Comparison of ENCODE assay signal across 12 cellular contexts in genomic region chr16:3113765-3114479, GRCh38. TPM values are rescaled to one million over a fixed set of nuclear protein-coding genes. Genes with fewer than 3 reads are reported as not detected.
DNase-seq lines count a peak whose midpoint lies in the region; ATAC-seq, FAIRE-seq and TF ChIP-seq lines count a peak whose summit lies in the region.
"Had no signal": no experiment of that assay in that cellular context is flagged by ENCODE, and none has a peak within 500 bp of the region (broad histone marks: within the 10 kb centered on the region; RNA-seq: fewer than 3 reads in every experiment).

No MANE protein-coding gene starts in this region.

- H3K36me3 ChIP-seq in tibial nerve = peaks cover 0 to 49% (median 0%) of the 10 kb centered on the region in 3 donors

- no peaks in the 10 kb centered on the region for H3K9me3 ChIP-seq in tibial nerve

- no peak for ATAC-seq in naive thymus-derived CD8-positive, alpha-beta T cell
- ATAC-seq in GM18873 (IDR thresholded peaks at IDR 0.05; ENCODE audit: low FRiP score, unreplicated experiment) = no peak

- peak; percentile 55 for DNase-seq in LHCN-M2 (ENCODE audit: low read depth)
- DNase-seq in kidney tubule cell (ENCODE audit: low spot score) = peak; percentile 85
- DNase-seq in tibial nerve (ENCODE audit: low spot score in 2 of 2) = no peak
- no peak for DNase-seq in naive thymus-derived CD8-positive, alpha-beta T cell
- no peak for DNase-seq in HTR-8/SVneo (ENCODE audit: insufficient read length, low spot score)
- DNase-seq: activated B cell treated with CpG ODN at 0.5 μM for 24 hours, NCI-H1417 had no signal

- 70 to 73% methylated on average over 17 of the region's 17 CpGs for WGBS in tibial nerve, 2 donors

- H3K4me3 Mint-ChIP-seq in brain = peak overlapping the region; percentile 87 to 98 (median 91)
- no peak overlapping the region for H3K4me3 Mint-ChIP-seq in naive thymus-derived CD8-positive, alpha-beta T cell
- H3K4me3 Mint-ChIP-seq: activated B cell treated with CpG ODN at 0.5 μM for 24 hours had no signal

- peaks cover 39% of the 10 kb centered on the region for H3K4me1 Mint-ChIP-seq in brain
- H3K4me1 Mint-ChIP-seq in naive thymus-derived CD8-positive, alpha-beta T cell = peaks cover 0 to 2% (median 0%) of the 10 kb centered on the region in 4 donors
- H3K4me1 Mint-ChIP-seq: activated B cell treated with CpG ODN at 0.5 μM for 24 hours had no signal

- H3K27me3 ChIP-seq in tibial nerve = no peaks in the 10 kb centered on the region

- no peak for TF ChIP-seq CTCF in brain (conservative IDR thresholded peaks at IDR 0.05)
- TF ChIP-seq CTCF in tibial nerve (IDR thresholded peaks at IDR 0.05) = no peak

- TF ChIP-seq EP300 in tibial nerve (IDR thresholded peaks at IDR 0.05) = no peak

- no peaks in the 10 kb centered on the region for H3K9me3 Mint-ChIP-seq in brain
- H3K9me3 Mint-ChIP-seq in naive thymus-derived CD8-positive, alpha-beta T cell = no peaks in the 10 kb centered on the region
- H3K9me3 Mint-ChIP-seq: activated B cell treated with CpG ODN at 0.5 μM for 24 hours had no signal

- peak overlapping the region; percentile 78 to 99 (median 93) for H3K27ac Mint-ChIP-seq in brain
- H3K27ac Mint-ChIP-seq in naive thymus-derived CD8-positive, alpha-beta T cell = peak overlapping the region in 1 of 10 donors; percentile 59
- H3K27ac Mint-ChIP-seq: activated B cell treated with CpG ODN at 0.5 μM for 24 hours had no signal

- peaks cover 8% of the 10 kb centered on the region for H3K27me3 Mint-ChIP-seq in brain
- no peaks in the 10 kb centered on the region for H3K27me3 Mint-ChIP-seq in naive thymus-derived CD8-positive, alpha-beta T cell

- peaks cover 24% of the 10 kb centered on the region for H3K36me3 Mint-ChIP-seq in brain
- H3K36me3 Mint-ChIP-seq in naive thymus-derived CD8-positive, alpha-beta T cell = peaks cover 0 to 7% (median 3%) of the 10 kb centered on the region in 3 donors

- peak overlapping the region in 3 of 4 donors; percentile 67 to 86 (median 73) for H3K4me3 ChIP-seq in tibial nerve

- peaks cover 0 to 34% (median 11%) of the 10 kb centered on the region in 4 donors for H3K4me1 ChIP-seq in tibial nerve

- no peak for TF ChIP-seq POLR2A in tibial nerve (IDR thresholded peaks at IDR 0.05)

- FAIRE-seq in HTR-8/SVneo (lab: Jason Lieb, UNC) = no peak
- FAIRE-seq: GM12891 had no signal

- no peak overlapping the region for H3K27ac ChIP-seq in tibial nerve

- POLR2A ChIA-PET in naive thymus-derived CD8-positive, alpha-beta T cell (lab: Charles Lee) = no interaction called here

RNA-seq across cellular contexts. Expression of gene ZNF205, which starts 1.5 kb away (rescaled TPM):
- total RNA-seq in LHCN-M2 (2014; rRNA removed) = 17.0 and 19.2 TPM in 2 replicates
- polyA plus RNA-seq in LHCN-M2 (2012) = 7.7 TPM
- polyA plus RNA-seq in brain (ENCODE audit: insufficient read depth, low read depth, low replicate concordance) = 25.2 TPM
- 10 to 100 TPM; 19.4 to 29.2 (median 21.5) TPM for total RNA-seq in tibial nerve
- total RNA-seq in naive thymus-derived CD8-positive, alpha-beta T cell = not detected
- polyA plus RNA-seq in naive thymus-derived CD8-positive, alpha-beta T cell = not detected
- total RNA-seq: activated B cell treated with CpG ODN at 0.5 μM for 24 hours had no signal

RNA-seq across cellular contexts. Expression of gene ZSCAN10, which starts 14.8 kb away (rescaled TPM):
- not detected in 2 replicates for total RNA-seq in LHCN-M2 (2014; rRNA removed)
- not detected for polyA plus RNA-seq in LHCN-M2 (2012)
- not detected for polyA plus RNA-seq in brain (ENCODE audit: insufficient read depth, low read depth, low replicate concordance)
- total RNA-seq in tibial nerve = not detected
- total RNA-seq in naive thymus-derived CD8-positive, alpha-beta T cell = under 1 TPM in 1 of 2 experiments, not detected in 1; 0.26 TPM
- polyA plus RNA-seq in naive thymus-derived CD8-positive, alpha-beta T cell = not detected
- total RNA-seq: activated B cell treated with CpG ODN at 0.5 μM for 24 hours, posterior vena cava, subcutaneous adipose tissue had no signal

RNA-seq across cellular contexts. Expression of gene ZNF213, which starts 20.9 kb away (rescaled TPM):
- 4.6 and 4.7 TPM in 2 replicates for total RNA-seq in LHCN-M2 (2014; rRNA removed)
- 7.4 TPM for polyA plus RNA-seq in LHCN-M2 (2012)
- polyA plus RNA-seq in brain (ENCODE audit: insufficient read depth, low read depth, low replicate concordance) = 30.4 TPM
- 10 to 100 TPM in 1 of 4 donors, 1 to 10 TPM in 3; 7.7 to 17.1 (median 8.9) TPM for total RNA-seq in tibial nerve
- 1 to 10 TPM; 8.9 to 9.2 TPM for total RNA-seq in naive thymus-derived CD8-positive, alpha-beta T cell
- 1 to 10 TPM in 1 of 3 donors, under 1 TPM in 2; 0.27 to 2.5 (median 0.90) TPM for polyA plus RNA-seq in naive thymus-derived CD8-positive, alpha-beta T cell

RNA-seq across cellular contexts. Expression of gene IL32, which starts 48.5 kb away (rescaled TPM):
- total RNA-seq in LHCN-M2 (2014; rRNA removed) (9.6 and 12.3 TPM in 2 replicates), tibial nerve (10 to 100 TPM in 3 of 4 donors, 1 to 10 TPM in 1; 4.2 to 32.9 (median 21.7) TPM)
- 156 TPM for polyA plus RNA-seq in LHCN-M2 (2012)
- 10.6 TPM for polyA plus RNA-seq in brain (ENCODE audit: insufficient read depth, low read depth, low replicate concordance)
- total RNA-seq in naive thymus-derived CD8-positive, alpha-beta T cell = 100 to 1,000 TPM; 363 to 375 TPM
- 1,000 to 10,000 TPM; 1,686 to 2,118 (median 1,952) TPM for polyA plus RNA-seq in naive thymus-derived CD8-positive, alpha-beta T cell

Comparison
In these comparisons a context has a peak if more than half of its experiments do, and no peak if none do; other contexts are left out.
1. DNase-seq: peak in LHCN-M2 (single experiment) and kidney tubule cell (single experiment); none in tibial nerve (0 of 2), naive thymus-derived CD8-positive, alpha-beta T cell (0 of 10) and HTR-8/SVneo (single experiment).
2. H3K4me3 Mint-ChIP-seq: peak in brain (5 of 5); none in naive thymus-derived CD8-positive, alpha-beta T cell (0 of 10).
3. RNA of gene ZNF205, which starts 1.5 kb away (total RNA-seq): 19.4 to 29.2 TPM in tibial nerve and 17.0 to 19.2 TPM in LHCN-M2; not detected in naive thymus-derived CD8-positive, alpha-beta T cell; every median in the first group is over 10 times any median in the second.